ENCODE assay signal across 16 cellular contexts in genomic region chr1:103146143-103146542, GRCh38. TPM values are rescaled to one million over a fixed set of nuclear protein-coding genes. Genes with fewer than 3 reads are reported as not detected.
DNase-seq lines count a peak whose midpoint lies in the region; TF ChIP-seq lines count a peak whose summit lies in the region.
"Had no signal": no experiment of that assay in that cellular context is flagged by ENCODE, and none has a peak within 500 bp of the region (broad histone marks: within the 10 kb centered on the region; RNA-seq: fewer than 3 reads in every experiment).

No MANE protein-coding gene starts in this region.

- H3K79me2 ChIP-seq in KMS-11 (ENCODE audit: insufficient read depth, low read depth) (no peaks in the 10 kb centered on the region), MM.1S (ENCODE audit: low read length) (no peaks in the 10 kb centered on the region)

- no peaks in the 10 kb centered on the region for H3F3A ChIP-seq in MM.1S (ENCODE audit: insufficient read depth, low read length)

- H3K9me3 ChIP-seq in MM.1S (replicated peaks; ENCODE audit: insufficient read depth, low read length): no peaks in the 10 kb centered on the region
- no peaks in the 10 kb centered on the region for H3K9me3 ChIP-seq in prostate gland

- H3K36me3 ChIP-seq in KMS-11 (ENCODE audit: insufficient read depth) (no peaks in the 10 kb centered on the region), MM.1S (replicated peaks; ENCODE audit: insufficient read depth, low read length) (no peaks in the 10 kb centered on the region), prostate gland (no peaks in the 10 kb centered on the region)

- POLR2A ChIA-PET in AG04449 (lab: Yijun Ruan, JAX): interaction anchor here (0.8 kb wide), 1 partner anchor 38 kb away, joined by 5 read pairs; the partner anchor contains the start of gene COL11A1

- no peak overlapping the region for H3K9ac ChIP-seq in KMS-11
- H3K9ac ChIP-seq in MM.1S (ENCODE audit: low read length): no peak overlapping the region

- peaks cover 28% of the 10 kb centered on the region for H3K4me1 ChIP-seq in KMS-11 (ENCODE audit: low read depth, poor library complexity, severe bottlenecking)
- H3K4me1 ChIP-seq in MM.1S (ENCODE audit: low read length): no peaks in the 10 kb centered on the region
- H3K4me1 ChIP-seq in prostate gland (replicated peaks): no peaks in the 10 kb centered on the region

- CTCF ChIA-PET in AG04449 (lab: Yijun Ruan, JAX): no interaction called here

- no peak overlapping the region for H3K4me3 ChIP-seq in AG04449 (ENCODE audit: low read depth, low read length)
- no peak overlapping the region for H3K4me3 ChIP-seq in KMS-11 (IDR thresholded peaks at IDR 0.05; ENCODE audit: insufficient read depth, low read depth, low read length)
- no peak overlapping the region for H3K4me3 ChIP-seq in fibroblast of villous mesenchyme (ENCODE audit: low read depth, low read length)
- H3K4me3 ChIP-seq in MM.1S (ENCODE audit: low read length): no peak overlapping the region
- no peak overlapping the region for H3K4me3 ChIP-seq in prostate gland

- DNase-seq in AG04449 (ENCODE audit: low read depth, low spot score) (peak; percentile 23), RPMI7951 (ENCODE audit: low read depth) (peak; percentile 22), fibroblast of villous mesenchyme (ENCODE audit: low read depth) (peak; percentile 11), MM.1S (no peak), NCI-H2171 (lab: John Stamatoyannopoulos, UW) (no peak), NCI-H526 (lab: John Stamatoyannopoulos, UW) (no peak), prostate gland (ENCODE audit: low spot score) (no peak)
- DNase-seq: AML-193; Calu3; CD4-positive, CD25-positive, alpha-beta regulatory T cell; GDM1; HCEC 1CT; NCI-H1092 treated with DMSO at 0.1 percent for 48 hours; NCI-H1694; NCI-H774 had no signal

- H3K27ac ChIP-seq in KMS-11 (no peak overlapping the region), MM.1S (ENCODE audit: low read length) (no peak overlapping the region), prostate gland (no peak overlapping the region)

- no peaks in the 10 kb centered on the region for H3K27me3 ChIP-seq in KMS-11 (ENCODE audit: insufficient read depth, low read depth)
- H3K27me3 ChIP-seq in MM.1S (replicated peaks; ENCODE audit: insufficient read depth, low read length): no peaks in the 10 kb centered on the region
- H3K27me3 ChIP-seq in prostate gland (replicated peaks; ENCODE audit: insufficient read depth): no peaks in the 10 kb centered on the region

- no peaks in the 10 kb centered on the region for H4K20me1 ChIP-seq in KMS-11 (ENCODE audit: insufficient read depth)
- no peaks in the 10 kb centered on the region for H4K20me1 ChIP-seq in MM.1S (ENCODE audit: insufficient read depth, low read length)

- H2AFZ ChIP-seq in KMS-11 (ENCODE audit: low read depth) (no peak overlapping the region), MM.1S (ENCODE audit: low read length) (no peak overlapping the region)

- H3K4me2 ChIP-seq in KMS-11: peak overlapping the region; percentile 48
- H3K4me2 ChIP-seq in MM.1S (ENCODE audit: low read depth, low read length): no peak overlapping the region

- TF ChIP-seq CTCF in AG04449 (IDR thresholded peaks at IDR 0.05; ENCODE audit: insufficient read depth, low read length, missing control alignments): no peak
- no peak for TF ChIP-seq CTCF in KMS-11 (conservative IDR thresholded peaks at IDR 0.05; ENCODE audit: low read depth, low read length)
- TF ChIP-seq CTCF in fibroblast of villous mesenchyme (IDR thresholded peaks at IDR 0.05; ENCODE audit: insufficient read depth, low read depth, low read length): no peak
- no peak for TF ChIP-seq CTCF in MM.1S (IDR thresholded peaks at IDR 0.05; ENCODE audit: low read length)
- no peak for TF ChIP-seq CTCF in prostate gland (IDR thresholded peaks at IDR 0.05)

- no peaks in the 10 kb centered on the region for H3K9me2 ChIP-seq in MM.1S (replicated peaks; ENCODE audit: insufficient read depth, low read length)

- intact Hi-C loops in prostate gland (cut with DNase I): no loop called here

- TF ChIP-seq POLR2A in prostate gland (IDR thresholded peaks at IDR 0.05): no peak

RNA-seq across cellular contexts. Expression of gene COL11A1, which starts 37.8 kb away (rescaled TPM):
- total RNA-seq in RPMI7951 (2014; rRNA removed; shearing (Covaris generic)): 10.4 and 19.0 TPM in 2 replicates
- total RNA-seq in fibroblast of villous mesenchyme (18.6 and 19.6 TPM in 2 replicates), prostate gland (under 1 TPM in 1 of 2 donors, not detected in 1; 0.51 TPM)
- total RNA-seq: Calu3; CD4-positive, CD25-positive, alpha-beta regulatory T cell had no signal

Comparison
In these comparisons a context has a peak if more than half of its experiments do, and no peak if none do; other contexts are left out.
1. DNase-seq: peak in AG04449 (single experiment), RPMI7951 (single experiment) and fibroblast of villous mesenchyme (single experiment); none in MM.1S (single experiment), NCI-H2171 (single experiment), NCI-H526 (0 of 2) and prostate gland (single experiment).